In the genomic region with DNA sequence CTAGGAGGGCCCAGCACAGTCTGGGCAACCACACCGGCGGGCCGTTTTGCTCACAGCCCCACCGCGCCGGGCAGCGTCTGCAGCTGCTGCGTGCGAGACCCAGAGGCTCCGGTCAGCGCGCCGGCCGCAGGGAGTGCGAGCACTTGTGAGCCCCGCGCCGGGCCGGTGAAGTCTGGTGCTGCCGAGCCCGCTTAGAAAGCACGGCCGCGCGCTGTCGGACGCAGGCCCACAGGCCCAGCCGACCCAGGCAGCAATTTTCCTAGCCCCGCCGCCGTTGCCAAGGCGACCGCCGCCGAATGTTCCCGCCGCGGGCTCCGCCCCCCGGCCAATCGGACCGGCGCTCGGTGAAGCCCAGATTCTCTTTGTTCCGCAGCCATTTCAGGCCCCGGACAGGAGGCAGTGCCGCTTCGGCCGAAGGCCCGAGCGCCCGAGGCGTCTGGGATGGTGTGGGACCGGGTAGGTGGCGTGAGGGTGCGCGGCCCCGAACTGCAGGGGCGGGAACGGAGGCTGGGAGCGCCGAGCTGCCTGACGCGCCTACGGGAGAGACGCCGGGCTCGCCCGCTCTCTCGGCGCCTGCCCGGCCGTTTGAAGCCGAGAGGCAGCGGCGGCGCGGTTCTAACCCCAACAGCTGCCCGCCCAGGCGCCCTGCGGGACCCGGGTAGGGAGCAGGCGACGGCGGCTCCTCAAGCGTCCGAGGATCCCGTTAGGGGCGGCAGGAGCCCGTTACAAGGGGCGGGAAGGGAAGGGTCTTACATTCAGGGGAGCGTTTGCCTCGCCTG, we compare ENCODE assay signal across 1 cellular context.
TF ChIP-seq lines count a peak whose summit lies in the region.

Gene TNPO1, plus strand, starts transcription at position 365 of the 779 bp plus-strand sequence. Its CDS starts 77 bp downstream, at position 442.

TF ChIP-seq in HEK293, 187 proteins besides CTCF, POLR2A, EP300 and RAD21 (continued from another document and continues in another):
- TF ChIP-seq REST (tag by site-specific recombination; IDR thresholded peaks at IDR 0.05) (peak; percentile 38; the same call in 1 of the 2 replicates), ZNF341 (tag by site-specific recombination; IDR thresholded peaks at IDR 0.05; ENCODE audit: low read depth) (peak; percentile 94), ZNF37A (tag by site-specific recombination; IDR thresholded peaks at IDR 0.05) (no peak), ZNF488 (tag by site-specific recombination; IDR thresholded peaks at IDR 0.05) (no peak), ZFP69B (tag by site-specific recombination; IDR thresholded peaks at IDR 0.05) (peak; percentile 56), HOXA7 (CRISPR knock-in tag; IDR thresholded peaks at IDR 0.05; ENCODE audit: borderline replicate concordance) (no peak), ZNF747 (tag by site-specific recombination; IDR thresholded peaks at IDR 0.05) (no peak), ZNF202 (tag by site-specific recombination; IDR thresholded peaks at IDR 0.05; ENCODE audit: borderline replicate concordance) (no peak), ZNF513 (tag by site-specific recombination; IDR thresholded peaks at IDR 0.05) (no peak), ZNF501 (tag by site-specific recombination; IDR thresholded peaks at IDR 0.05) (peak; percentile 95), ZNF768 (tag by site-specific recombination; IDR thresholded peaks at IDR 0.05) (peak; percentile 41; the same call in 1 of the 2 replicates), PRDM4 (tag by site-specific recombination; IDR thresholded peaks at IDR 0.05) (no peak), ZNF239 (tag by site-specific recombination; IDR thresholded peaks at IDR 0.05) (0 out of 2 replicates have a peak, but pooled peaks have one; percentile 38), ZNF132 (tag by site-specific recombination; IDR thresholded peaks at IDR 0.05; ENCODE audit: borderline replicate concordance) (no peak), ZSCAN30 (tag by site-specific recombination; IDR thresholded peaks at IDR 0.05) (peak; percentile 85), ZNF248 (tag by site-specific recombination; IDR thresholded peaks at IDR 0.05) (no peak), FEZF1 (tag by site-specific recombination; IDR thresholded peaks at IDR 0.05) (no peak), MYNN (tag by site-specific recombination; IDR thresholded peaks at IDR 0.05; ENCODE audit: borderline replicate concordance) (peak; percentile 69; the same call in 1 of the 2 replicates), ZNF571 (tag by site-specific recombination; IDR thresholded peaks at IDR 0.05) (no peak), ZBTB11 (tag by site-specific recombination; conservative IDR thresholded peaks at IDR 0.05; ENCODE audit: low read depth) (peak; percentile 55), ZFP37 (tag by site-specific recombination; IDR thresholded peaks at IDR 0.05) (peak; percentile 36), GLI4 (tag by site-specific recombination; IDR thresholded peaks at IDR 0.05) (peak; percentile 77; the same call in 1 of the 2 replicates), TCF7L2 (IDR thresholded peaks at IDR 0.05; ENCODE audit: borderline replicate concordance, low read depth, low read length) (no peak), KLF8 (tag by site-specific recombination; IDR thresholded peaks at IDR 0.05) (peak; percentile 62; the same call in 1 of the 2 replicates), ZNF10 (tag by site-specific recombination; IDR thresholded peaks at IDR 0.05) (peak; percentile 20), GLI2 (tag by site-specific recombination; IDR thresholded peaks at IDR 0.05; ENCODE audit: borderline replicate concordance, low read depth) (no peak), ZNF521 (tag by site-specific recombination; IDR thresholded peaks at IDR 0.05) (no peak), ZNF175 (tag by site-specific recombination; IDR thresholded peaks at IDR 0.05) (no peak), ZNF2 (tag by site-specific recombination; IDR thresholded peaks at IDR 0.05) (peak; percentile 69), KLF16 (tag by site-specific recombination; IDR thresholded peaks at IDR 0.05) (no peak), HOXD13 (CRISPR knock-in tag; IDR thresholded peaks at IDR 0.05; ENCODE audit: borderline replicate concordance) (no peak), ZNF214 (tag by site-specific recombination; IDR thresholded peaks at IDR 0.05; ENCODE audit: borderline replicate concordance) (no peak), KLF10 (tag by site-specific recombination; IDR thresholded peaks at IDR 0.05) (no peak), ZNF658 (tag by site-specific recombination; IDR thresholded peaks at IDR 0.05) (no peak), ZNF350 (tag by site-specific recombination; IDR thresholded peaks at IDR 0.05) (no peak)
- TF ChIP-seq, protein P1, sequence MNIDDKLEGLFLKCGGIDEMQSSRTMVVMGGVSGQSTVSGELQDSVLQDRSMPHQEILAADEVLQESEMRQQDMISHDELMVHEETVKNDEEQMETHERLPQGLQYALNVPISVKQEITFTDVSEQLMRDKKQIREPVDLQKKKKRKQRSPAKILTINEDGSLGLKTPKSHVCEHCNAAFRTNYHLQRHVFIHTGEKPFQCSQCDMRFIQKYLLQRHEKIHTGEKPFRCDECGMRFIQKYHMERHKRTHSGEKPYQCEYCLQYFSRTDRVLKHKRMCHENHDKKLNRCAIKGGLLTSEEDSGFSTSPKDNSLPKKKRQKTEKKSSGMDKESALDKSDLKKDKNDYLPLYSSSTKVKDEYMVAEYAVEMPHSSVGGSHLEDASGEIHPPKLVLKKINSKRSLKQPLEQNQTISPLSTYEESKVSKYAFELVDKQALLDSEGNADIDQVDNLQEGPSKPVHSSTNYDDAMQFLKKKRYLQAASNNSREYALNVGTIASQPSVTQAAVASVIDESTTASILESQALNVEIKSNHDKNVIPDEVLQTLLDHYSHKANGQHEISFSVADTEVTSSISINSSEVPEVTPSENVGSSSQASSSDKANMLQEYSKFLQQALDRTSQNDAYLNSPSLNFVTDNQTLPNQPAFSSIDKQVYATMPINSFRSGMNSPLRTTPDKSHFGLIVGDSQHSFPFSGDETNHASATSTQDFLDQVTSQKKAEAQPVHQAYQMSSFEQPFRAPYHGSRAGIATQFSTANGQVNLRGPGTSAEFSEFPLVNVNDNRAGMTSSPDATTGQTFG (tag by site-specific recombination; IDR thresholded peaks at IDR 0.05; ENCODE audit: borderline replicate concordance): no peak
